Comparison of ENCODE assay signal across 14 cellular contexts in genomic region chr12:96218989-96219678, GRCh38. TPM values are rescaled to one million over a fixed set of nuclear protein-coding genes. Genes with fewer than 3 reads are reported as not detected.
DNase-seq lines count a peak whose midpoint lies in the region; ATAC-seq and TF ChIP-seq lines count a peak whose summit lies in the region.
"Had no signal": no experiment of that assay in that cellular context is flagged by ENCODE, and none has a peak within 500 bp of the region (broad histone marks: within the 10 kb centered on the region; RNA-seq: fewer than 3 reads in every experiment).

No MANE protein-coding gene starts in this region.

- no peak overlapping the region for H3K9ac ChIP-seq in colonic mucosa (ENCODE audit: low read depth in 2 of 2, low read length in 2 of 2)

- DNase-seq in activated CD4-positive, alpha-beta T cell treated with anti-CD3 and anti-CD28 coated beads, Interleukin-2, amount 10 ng/mL, durations not matched to agents 7 days and 5 days, result no peak
- DNase-seq in activated CD4-positive, alpha-beta T cell treated with anti-CD3 and anti-CD28 coated beads for 36 hours, result no peak
- DNase-seq in NCI-H748 treated with DMSO at 0.1 percent for 48 hours (lab: John Stamatoyannopoulos, UW) (peak; percentile 10), endothelial cell (ENCODE audit: low spot score) (no peak), colonic mucosa (no peak), HT-29 (ENCODE audit: low spot score) (no peak)
- DNase-seq: activated CD4-positive, CD25-positive, alpha-beta regulatory T cell; activated naive CD8-positive, alpha-beta T cell treated with anti-CD3 and anti-CD28 coated beads, Interleukin-2, amount 10 ng/mL, durations not matched to agents 7 days and 5 days; NCI-H1092 treated with DMSO at 0.1 percent for 48 hours; nephron progenitor cell; OCI-M1 had no signal

- POLR2A ChIA-PET in activated CD4-positive, alpha-beta T cell treated with anti-CD3 and anti-CD28 coated beads, Interleukin-2, amount 10 ng/mL, durations not matched to agents 7 days and 5 days (lab: Charles Lee), result interaction anchor here (0.7 kb wide), 1 partner anchor 173 kb away, joined by 3 read pairs; no protein-coding TSS in a partner anchor
- POLR2A ChIA-PET in activated CD4-positive, alpha-beta T cell treated with anti-CD3 and anti-CD28 coated beads for 36 hours (lab: Charles Lee), result interaction anchor here (0.8 kb wide), 1 partner anchor 122 kb away, joined by 3 read pairs; no protein-coding TSS in a partner anchor

- no peaks in the 10 kb centered on the region for H3K9me3 ChIP-seq in colonic mucosa
- H3K9me3 ChIP-seq: HAP-1 had no signal

- peaks cover 2% of the 10 kb centered on the region for H3K9me3 Mint-ChIP-seq in activated CD4-positive, alpha-beta T cell treated with anti-CD3 and anti-CD28 coated beads, Interleukin-2, amount 10 ng/mL, durations not matched to agents 7 days and 5 days
- peaks cover 2% of the 10 kb centered on the region for H3K9me3 Mint-ChIP-seq in activated CD4-positive, alpha-beta T cell treated with anti-CD3 and anti-CD28 coated beads for 36 hours (ENCODE audit: low read depth)
- no peaks in the 10 kb centered on the region for H3K9me3 Mint-ChIP-seq in endothelial cell (ENCODE audit: unreplicated experiment)
- H3K9me3 Mint-ChIP-seq: nephron progenitor cell had no signal

- H3K4me3 Mint-ChIP-seq in activated CD4-positive, alpha-beta T cell treated with anti-CD3 and anti-CD28 coated beads, Interleukin-2, amount 10 ng/mL, durations not matched to agents 7 days and 5 days, result no peak overlapping the region
- no peak overlapping the region for H3K4me3 Mint-ChIP-seq in activated CD4-positive, alpha-beta T cell treated with anti-CD3 and anti-CD28 coated beads for 36 hours
- H3K4me3 Mint-ChIP-seq in endothelial cell (ENCODE audit: unreplicated experiment), result peak overlapping the region; percentile 68
- H3K4me3 Mint-ChIP-seq: activated naive CD8-positive, alpha-beta T cell treated with anti-CD3 and anti-CD28 coated beads, Interleukin-2, amount 10 ng/mL, durations not matched to agents 7 days and 5 days; nephron progenitor cell had no signal

- no peaks in the 10 kb centered on the region for H3K4me1 ChIP-seq in colonic mucosa
- H3K4me1 ChIP-seq: HAP-1 had no signal

- H3K4me1 Mint-ChIP-seq in activated CD4-positive, alpha-beta T cell treated with anti-CD3 and anti-CD28 coated beads, Interleukin-2, amount 10 ng/mL, durations not matched to agents 7 days and 5 days, result peaks cover 26% of the 10 kb centered on the region
- peaks cover 40% of the 10 kb centered on the region for H3K4me1 Mint-ChIP-seq in activated CD4-positive, alpha-beta T cell treated with anti-CD3 and anti-CD28 coated beads for 36 hours
- H3K4me1 Mint-ChIP-seq in endothelial cell (ENCODE audit: unreplicated experiment), result peaks cover 75% of the 10 kb centered on the region

- H3K4me3 ChIP-seq in skin epidermis, result peak overlapping the region in 2 of 7 experiments; percentile 14 to 16
- H3K4me3 ChIP-seq in colonic mucosa, result no peak overlapping the region
- H3K4me3 ChIP-seq: HAP-1 had no signal

- peak overlapping the region; percentile 2 for H3K27ac Mint-ChIP-seq in activated CD4-positive, alpha-beta T cell treated with anti-CD3 and anti-CD28 coated beads, Interleukin-2, amount 10 ng/mL, durations not matched to agents 7 days and 5 days
- H3K27ac Mint-ChIP-seq in activated CD4-positive, alpha-beta T cell treated with anti-CD3 and anti-CD28 coated beads for 36 hours, result no peak overlapping the region
- peak overlapping the region; percentile 84 for H3K27ac Mint-ChIP-seq in endothelial cell (ENCODE audit: unreplicated experiment)
- H3K27ac Mint-ChIP-seq: activated naive CD8-positive, alpha-beta T cell treated with anti-CD3 and anti-CD28 coated beads, Interleukin-2, amount 10 ng/mL, durations not matched to agents 7 days and 5 days had no signal

- peaks cover 31% of the 10 kb centered on the region for H3K36me3 Mint-ChIP-seq in activated CD4-positive, alpha-beta T cell treated with anti-CD3 and anti-CD28 coated beads, Interleukin-2, amount 10 ng/mL, durations not matched to agents 7 days and 5 days (ENCODE audit: low read depth)
- H3K36me3 Mint-ChIP-seq in activated CD4-positive, alpha-beta T cell treated with anti-CD3 and anti-CD28 coated beads for 36 hours (ENCODE audit: low read depth), result peaks cover 10% of the 10 kb centered on the region
- peaks cover 86% of the 10 kb centered on the region for H3K36me3 Mint-ChIP-seq in endothelial cell (ENCODE audit: low read depth, unreplicated experiment)

- intact Hi-C loops in activated CD4-positive, alpha-beta T cell treated with anti-CD3 and anti-CD28 coated beads for 36 hours (cut with DNase I, micrococcal nuclease), result loop anchor here (10.0 kb wide), 3 partner anchors 274 to 364 kb away; partner anchors contain the start of genes AMDHD1 (in 1 of the 2), CCDC38 (in 1 of the 2) and SNRPF (in 1 of the 2)
- intact Hi-C loops in colonic mucosa (cut with DNase I), result no loop called here

- no peaks in the 10 kb centered on the region for H3K36me3 ChIP-seq in colonic mucosa
- H3K36me3 ChIP-seq: HAP-1 had no signal

- H3K27me3 Mint-ChIP-seq in activated CD4-positive, alpha-beta T cell treated with anti-CD3 and anti-CD28 coated beads, Interleukin-2, amount 10 ng/mL, durations not matched to agents 7 days and 5 days, result no peaks in the 10 kb centered on the region
- H3K27me3 Mint-ChIP-seq in activated CD4-positive, alpha-beta T cell treated with anti-CD3 and anti-CD28 coated beads for 36 hours, result no peaks in the 10 kb centered on the region
- peaks cover 46% of the 10 kb centered on the region for H3K27me3 Mint-ChIP-seq in endothelial cell (ENCODE audit: unreplicated experiment)
- H3K27me3 Mint-ChIP-seq: activated naive CD8-positive, alpha-beta T cell treated with anti-CD3 and anti-CD28 coated beads, Interleukin-2, amount 10 ng/mL, durations not matched to agents 7 days and 5 days had no signal

- no peak for ATAC-seq in activated CD4-positive, alpha-beta T cell treated with anti-CD3 and anti-CD28 coated beads for 36 hours
- no peak for ATAC-seq in activated CD4-positive, CD25-positive, alpha-beta regulatory T cell treated with anti-CD3 and anti-CD28 coated beads, Interleukin-2, amount 50 U/mL, for 24 hours

- CTCF ChIA-PET in activated CD4-positive, alpha-beta T cell treated with anti-CD3 and anti-CD28 coated beads, Interleukin-2, amount 10 ng/mL, durations not matched to agents 7 days and 5 days (lab: Charles Lee), result interaction anchor here (0.6 to 1.8 kb wide), 4 partner anchors 18 to 261 kb away, joined by 3 to 4 read pairs (median 3); no protein-coding TSS in a partner anchor
- CTCF ChIA-PET in activated CD4-positive, alpha-beta T cell treated with anti-CD3 and anti-CD28 coated beads for 36 hours (lab: Charles Lee), result interaction anchor here (0.6 to 1.0 kb wide), 4 partner anchors 9 to 297 kb away, joined by 3 read pairs; no protein-coding TSS in a partner anchor

- peak overlapping the region in 20 of 21 experiments; percentile 36 to 92 (median 80) for H3K27ac ChIP-seq in skin epidermis
- H3K27ac ChIP-seq in colonic mucosa, result no peak overlapping the region

- TF ChIP-seq CTCF in endothelial cell (IDR thresholded peaks at IDR 0.05; ENCODE audit: unreplicated experiment) (no peak), colonic mucosa (IDR thresholded peaks at IDR 0.05) (no peak)

- no peaks in the 10 kb centered on the region for H3K27me3 ChIP-seq in colonic mucosa

RNA-seq across cellular contexts. Expression of gene ELK3, which starts 25.0 kb away (rescaled TPM):
- total RNA-seq in activated CD4-positive, alpha-beta T cell treated with anti-CD3 and anti-CD28 coated beads, Interleukin-2, amount 10 ng/mL, durations not matched to agents 7 days and 5 days, result 10 to 100 TPM; 27.3 to 33.9 TPM
- total RNA-seq in activated CD4-positive, alpha-beta T cell treated with anti-CD3 and anti-CD28 coated beads for 36 hours, result 10 to 100 TPM; 17.0 to 17.4 TPM
- total RNA-seq in endothelial cell (ENCODE audit: unreplicated experiment) (294 TPM), colonic mucosa (10 to 100 TPM in 1 of 2 donors, 1 to 10 TPM in 1; 8.5 to 10.8 TPM)
- total RNA-seq in HT-29 (2014; rRNA removed; shearing (Covaris generic)), result 1.3 and 8.9 TPM in 2 replicates
